1 cellular context compared by ENCODE assay signal in the genomic region with DNA sequence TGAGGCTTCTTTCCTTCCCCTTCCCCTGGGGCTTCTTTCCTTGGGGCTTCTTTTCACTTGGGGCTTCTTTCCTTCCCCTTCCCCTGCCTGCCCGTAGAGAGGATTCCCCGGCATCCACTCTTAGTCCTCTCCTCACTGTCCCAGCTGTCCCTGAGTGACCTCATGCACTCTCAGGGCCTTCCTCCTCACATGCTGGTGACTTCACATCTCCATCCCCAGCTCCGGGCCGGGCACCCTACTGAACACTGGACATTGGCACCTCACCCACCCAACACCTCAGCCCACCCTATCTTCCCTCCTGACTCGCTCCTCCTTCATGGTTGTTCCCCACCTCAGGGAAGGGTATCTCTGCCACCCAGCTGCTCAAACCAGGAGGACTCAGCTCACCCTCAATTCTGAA.
TF ChIP-seq lines count a peak whose summit lies in the region.

No MANE protein-coding gene starts in this region.

TF ChIP-seq in IMR-90, 13 proteins besides CTCF, POLR2A, EP300 and RAD21:
- TF ChIP-seq, protein P1, sequence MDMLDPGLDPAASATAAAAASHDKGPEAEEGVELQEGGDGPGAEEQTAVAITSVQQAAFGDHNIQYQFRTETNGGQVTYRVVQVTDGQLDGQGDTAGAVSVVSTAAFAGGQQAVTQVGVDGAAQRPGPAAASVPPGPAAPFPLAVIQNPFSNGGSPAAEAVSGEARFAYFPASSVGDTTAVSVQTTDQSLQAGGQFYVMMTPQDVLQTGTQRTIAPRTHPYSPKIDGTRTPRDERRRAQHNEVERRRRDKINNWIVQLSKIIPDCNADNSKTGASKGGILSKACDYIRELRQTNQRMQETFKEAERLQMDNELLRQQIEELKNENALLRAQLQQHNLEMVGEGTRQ (IDR thresholded peaks at IDR 0.05; ENCODE audit: low read depth, low read length): no peak
- TF ChIP-seq FOS (IDR thresholded peaks at IDR 0.05; ENCODE audit: low read depth, low read length) (no peak), SMC3 (IDR thresholded peaks at IDR 0.05; ENCODE audit: low read depth, low read length) (no peak), MXI1 (IDR thresholded peaks at IDR 0.05; ENCODE audit: borderline replicate concordance, low read depth, low read length) (no peak), BHLHE40 (IDR thresholded peaks at IDR 0.05; ENCODE audit: low read depth, low read length) (no peak), MAFK (IDR thresholded peaks at IDR 0.05; ENCODE audit: low read depth, low read length) (no peak), MAZ (IDR thresholded peaks at IDR 0.05; ENCODE audit: borderline replicate concordance, low read depth, low read length) (no peak), RFX5 (IDR thresholded peaks at IDR 0.05; ENCODE audit: low read depth, low read length) (no peak), CHD1 (IDR thresholded peaks at IDR 0.05; ENCODE audit: low read depth, low read length) (no peak), RCOR1 (IDR thresholded peaks at IDR 0.05; ENCODE audit: insufficient replicate concordance, low read length) (no peak), NFE2L2 (IDR thresholded peaks at IDR 0.05; ENCODE audit: low read depth, low read length) (no peak), CEBPB (IDR thresholded peaks at IDR 0.05; ENCODE audit: low read depth, low read length) (no peak)
- TF ChIP-seq, protein P2, sequence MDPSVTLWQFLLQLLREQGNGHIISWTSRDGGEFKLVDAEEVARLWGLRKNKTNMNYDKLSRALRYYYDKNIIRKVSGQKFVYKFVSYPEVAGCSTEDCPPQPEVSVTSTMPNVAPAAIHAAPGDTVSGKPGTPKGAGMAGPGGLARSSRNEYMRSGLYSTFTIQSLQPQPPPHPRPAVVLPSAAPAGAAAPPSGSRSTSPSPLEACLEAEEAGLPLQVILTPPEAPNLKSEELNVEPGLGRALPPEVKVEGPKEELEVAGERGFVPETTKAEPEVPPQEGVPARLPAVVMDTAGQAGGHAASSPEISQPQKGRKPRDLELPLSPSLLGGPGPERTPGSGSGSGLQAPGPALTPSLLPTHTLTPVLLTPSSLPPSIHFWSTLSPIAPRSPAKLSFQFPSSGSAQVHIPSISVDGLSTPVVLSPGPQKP (IDR thresholded peaks at IDR 0.05; ENCODE audit: borderline replicate concordance, low read depth, low read length): no peak
